Comparison of ENCODE assay signal across 7 cellular contexts in genomic region chr16:86554599-86554916, GRCh38. TPM values are rescaled to one million over a fixed set of nuclear protein-coding genes. Genes with fewer than 3 reads are reported as not detected.
DNase-seq lines count a peak whose midpoint lies in the region; ATAC-seq lines count a peak whose summit lies in the region.

No MANE protein-coding gene starts in this region.

- H3K4me1 ChIP-seq in iPS-15b (ENCODE audit: control insufficient read depth, insufficient read depth, low read length) = peaks cover 4% of the 10 kb centered on the region
- H3K4me1 ChIP-seq in stomach smooth muscle (ENCODE audit: control insufficient read depth, insufficient read depth, low read length) = peaks cover 15% of the 10 kb centered on the region

- peak overlapping the region; percentile 98 to 99 for H3K27ac Mint-ChIP-seq in activated naive CD4-positive, alpha-beta T cell treated with anti-CD3 and anti-CD28 coated beads, Interleukin-2, amount 50 U/mL, for 72 hours

- no peaks in the 10 kb centered on the region for H3K9me3 ChIP-seq in iPS-15b (ENCODE audit: control insufficient read depth, insufficient read depth, low read length)
- no peaks in the 10 kb centered on the region for H3K9me3 ChIP-seq in stomach smooth muscle (ENCODE audit: control insufficient read depth in 2 of 2, low read length in 2 of 2)

- H3K36me3 Mint-ChIP-seq in activated naive CD4-positive, alpha-beta T cell treated with anti-CD3 and anti-CD28 coated beads, Interleukin-2, amount 50 U/mL, for 72 hours = peaks cover 10 to 14% of the 10 kb centered on the region in 2 donors

- no peak for DNase-seq in activated naive CD4-positive, alpha-beta T cell treated with anti-CD3 and anti-CD28 coated beads, Interleukin-2, amount 50 U/mL, for 72 hours (ENCODE audit: low spot score in 2 of 2)
- no peak for DNase-seq in stimulated activated CD4-positive, alpha-beta T cell treated with anti-CD3 and anti-CD28 coated beads, Interleukin-1b, Interleukin-23, amount 100 ng/mL, for 48 hours
- DNase-seq in NCI-H2171 (lab: John Stamatoyannopoulos, UW) = no peak

- H3K4me3 ChIP-seq in iPS-15b (ENCODE audit: low read depth, low read length) = peak overlapping the region; percentile 85
- peak overlapping the region; percentile 95 to 96 for H3K4me3 ChIP-seq in stomach smooth muscle (ENCODE audit: low read length in 2 of 2)

- H3K9me3 Mint-ChIP-seq in activated naive CD4-positive, alpha-beta T cell treated with anti-CD3 and anti-CD28 coated beads, Interleukin-2, amount 50 U/mL, for 72 hours = peaks cover 0 to 4% of the 10 kb centered on the region in 2 donors

- H3K9ac ChIP-seq in iPS-15b (ENCODE audit: low read depth, low read length) (peak overlapping the region; percentile 71), stomach smooth muscle (ENCODE audit: low read length in 2 of 2) (peak overlapping the region; percentile 85 to 95)

- ATAC-seq in HG02642 (IDR thresholded peaks at IDR 0.05; ENCODE audit: poor library complexity, unreplicated experiment) (peak; percentile 9), HG02970 (IDR thresholded peaks at IDR 0.05; ENCODE audit: low FRiP score, unreplicated experiment) (no peak)
- no peak for ATAC-seq in activated naive CD4-positive, alpha-beta T cell treated with anti-CD3 and anti-CD28 coated beads, Interleukin-2, amount 50 U/mL, for 72 hours

- H3K27ac ChIP-seq in stomach smooth muscle (ENCODE audit: low read length) = peak overlapping the region; percentile 82

- H3K27me3 ChIP-seq in iPS-15b (ENCODE audit: control insufficient read depth, insufficient read depth, low read length) (no peaks in the 10 kb centered on the region), stomach smooth muscle (ENCODE audit: control insufficient read depth in 1 of 2, insufficient read depth in 2 of 2, low read length in 2 of 2) (peaks cover 0 to 3% of the 10 kb centered on the region in 2 donors)

- H3K36me3 ChIP-seq in iPS-15b (ENCODE audit: control insufficient read depth, insufficient read depth, low read length) = peaks cover 1% of the 10 kb centered on the region
- H3K36me3 ChIP-seq in stomach smooth muscle (ENCODE audit: control insufficient read depth in 2 of 2, insufficient read depth in 2 of 2, low read length in 2 of 2) = peaks cover 11 to 21% of the 10 kb centered on the region in 2 donors

RNA-seq across cellular contexts. Expression of gene MTHFSD, which starts 0.5 kb away (rescaled TPM):
- 10 to 100 TPM; 20.5 to 21.8 TPM for total RNA-seq in activated naive CD4-positive, alpha-beta T cell treated with anti-CD3 and anti-CD28 coated beads, Interleukin-2, amount 50 U/mL, for 72 hours

RNA-seq across cellular contexts. Expression of gene FOXC2, which starts 12.1 kb away (rescaled TPM):
- total RNA-seq in activated naive CD4-positive, alpha-beta T cell treated with anti-CD3 and anti-CD28 coated beads, Interleukin-2, amount 50 U/mL, for 72 hours = not detected

RNA-seq across cellular contexts. Expression of gene FOXL1, which starts 23.8 kb away (rescaled TPM):
- total RNA-seq in activated naive CD4-positive, alpha-beta T cell treated with anti-CD3 and anti-CD28 coated beads, Interleukin-2, amount 50 U/mL, for 72 hours = not detected

RNA-seq across cellular contexts. Expression of gene FOXF1, which starts 44.2 kb away (rescaled TPM):
- total RNA-seq in activated naive CD4-positive, alpha-beta T cell treated with anti-CD3 and anti-CD28 coated beads, Interleukin-2, amount 50 U/mL, for 72 hours = not detected
